ENCODE assay signal across 24 cellular contexts in the genomic region with DNA sequence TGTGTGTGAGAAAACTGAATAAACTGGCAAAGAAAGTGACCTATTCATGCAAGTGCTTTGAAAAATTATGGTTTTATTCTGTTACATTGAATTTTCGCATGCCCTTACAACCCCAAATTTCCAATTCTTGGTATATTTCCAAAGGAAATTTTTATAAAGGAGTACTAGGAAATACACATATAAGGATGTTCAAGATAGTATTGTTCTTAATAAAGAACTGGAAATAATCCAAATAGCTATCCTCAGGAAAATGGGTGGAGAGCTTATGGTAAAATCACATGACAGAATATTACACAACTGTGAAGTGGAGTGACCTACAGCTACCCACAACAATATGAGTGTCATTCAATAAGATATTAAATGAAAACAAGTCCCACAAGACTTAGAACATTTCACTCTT.
"Had no signal": no experiment of that assay in that cellular context is flagged by ENCODE, and none has a peak within 500 bp of the region (broad histone marks: within the 10 kb centered on the region; RNA-seq: fewer than 3 reads in every experiment).

No MANE protein-coding gene starts in this region.

- H3K36me3 Mint-ChIP-seq: activated naive CD4-positive, alpha-beta T cell treated with anti-CD3 and anti-CD28 coated beads, Interleukin-2, amount 50 U/mL, for 24 hours had no signal

- H3K4me3 ChIP-seq: breast epithelium, SK-N-MC had no signal

- H3K27me3 Mint-ChIP-seq: activated CD4-positive, alpha-beta memory T cell treated with anti-CD3 and anti-CD28 coated beads, Interleukin-2, amount 10 ng/mL, durations not matched to agents 7 days and 5 days; activated naive CD4-positive, alpha-beta T cell treated with anti-CD3 and anti-CD28 coated beads, Interleukin-2, amount 50 U/mL, for 24 hours; central memory CD8-positive, alpha-beta T cell had no signal

- H3K36me3 ChIP-seq: breast epithelium had no signal

- H3K27me3 ChIP-seq: breast epithelium had no signal

- H3K9me3 ChIP-seq: breast epithelium had no signal

- H3K9me3 Mint-ChIP-seq: activated CD4-positive, alpha-beta memory T cell treated with anti-CD3 and anti-CD28 coated beads, Interleukin-2, amount 10 ng/mL, durations not matched to agents 7 days and 5 days; activated naive CD4-positive, alpha-beta T cell treated with anti-CD3 and anti-CD28 coated beads, Interleukin-2, amount 50 U/mL, for 24 hours; central memory CD8-positive, alpha-beta T cell had no signal

- H3K4me3 Mint-ChIP-seq: activated CD4-positive, alpha-beta memory T cell treated with anti-CD3 and anti-CD28 coated beads, Interleukin-2, amount 10 ng/mL, durations not matched to agents 7 days and 5 days; activated naive CD4-positive, alpha-beta T cell treated with anti-CD3 and anti-CD28 coated beads, Interleukin-2, amount 50 U/mL, for 24 hours; central memory CD8-positive, alpha-beta T cell had no signal

- H3K27ac ChIP-seq: breast epithelium, SK-N-MC, VCaP had no signal

- H3K4me1 Mint-ChIP-seq: activated CD4-positive, alpha-beta memory T cell treated with anti-CD3 and anti-CD28 coated beads, Interleukin-2, amount 10 ng/mL, durations not matched to agents 7 days and 5 days; activated naive CD4-positive, alpha-beta T cell treated with anti-CD3 and anti-CD28 coated beads, Interleukin-2, amount 50 U/mL, for 24 hours had no signal

- H3K4me1 ChIP-seq: breast epithelium had no signal

- DNase-seq: activated CD4-positive, alpha-beta memory T cell treated with anti-CD3 and anti-CD28 coated beads, Interleukin-2, amount 10 ng/mL, durations not matched to agents 7 days and 5 days; activated CD4-positive, alpha-beta T cell treated with anti-CD3 and anti-CD28 coated beads, Interleukin-2, amount 50 U/mL, for 1 hour; activated CD4-positive, CD25-positive, alpha-beta regulatory T cell; activated naive CD4-positive, alpha-beta T cell; activated T-cell treated with anti-CD3 and anti-CD28 coated beads for 4 hours; aorta; MM.1S; NCI-H1105; NCI-H1436; NCI-H1694 treated with DMSO at 0.1 percent for 48 hours; NCI-H2029 treated with DMSO at 0.1 percent for 48 hours; NCI-H510A treated with DMSO at 0.1 percent for 48 hours; NCI-H69; NK-92 treated with Interleukin-12 subunit alpha and Interleukin-12 subunit beta, amount 100 ng/mL, for 24 hours; OCI-M1; RPMI8226; T-helper 1 cell had no signal

- ATAC-seq: Panc1, Right ventricle myocardium inferior had no signal
